In the genomic region with DNA sequence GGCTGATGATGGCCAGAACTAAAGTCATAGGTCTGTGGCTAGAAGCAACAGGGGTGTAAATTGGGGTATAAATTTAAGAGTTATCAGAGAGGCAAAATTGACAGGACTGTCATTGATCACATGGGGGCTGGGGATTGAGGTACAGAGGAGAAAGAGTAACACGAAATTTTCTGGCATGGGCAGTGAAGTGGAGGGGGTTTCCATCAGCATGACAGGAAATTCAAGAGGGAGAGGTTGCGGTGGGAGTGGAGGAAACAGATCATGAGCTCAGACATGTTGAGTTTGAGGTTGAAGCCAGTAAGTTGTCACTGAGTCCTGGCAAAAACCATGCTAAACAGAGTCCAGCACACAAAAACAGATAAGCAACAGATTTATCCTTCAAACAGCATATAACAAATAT, we compare ENCODE assay signal across 11 cellular contexts.
DNase-seq lines count a peak whose midpoint lies in the region; ATAC-seq, FAIRE-seq and TF ChIP-seq lines count a peak whose summit lies in the region.
"Had no signal": no experiment of that assay in that cellular context is flagged by ENCODE, and none has a peak within 500 bp of the region (broad histone marks: within the 10 kb centered on the region; RNA-seq: fewer than 3 reads in every experiment).

No MANE protein-coding gene starts in this region.

- peaks cover 6% of the 10 kb centered on the region for H3K27me3 Mint-ChIP-seq in activated T-helper 2 cell treated with anti-CD3 and anti-CD28 coated beads, Interferon-gamma antibody, Interleukin-2, Interleukin-4, amounts not matched to agents 10 μg/mL and 5 μg/mL and 100 μg/mL, durations not matched to agents 14 hours and 24 hours and 36 hours (ENCODE audit: low read depth)

- H3K36me3 Mint-ChIP-seq in activated T-helper 2 cell treated with anti-CD3 and anti-CD28 coated beads, Interferon-gamma antibody, Interleukin-2, Interleukin-4, amounts not matched to agents 10 μg/mL and 5 μg/mL and 100 μg/mL, durations not matched to agents 14 hours and 24 hours and 36 hours (ENCODE audit: low read depth) = no peaks in the 10 kb centered on the region
- H3K36me3 Mint-ChIP-seq: neural progenitor cell had no signal

- no peaks in the 10 kb centered on the region for H3K27me3 ChIP-seq in foreskin keratinocyte
- H3K27me3 ChIP-seq: neural progenitor cell had no signal

- peak overlapping the region; percentile 52 for H3K27ac Mint-ChIP-seq in activated T-helper 2 cell treated with anti-CD3 and anti-CD28 coated beads, Interferon-gamma antibody, Interleukin-2, Interleukin-4, amounts not matched to agents 10 μg/mL and 5 μg/mL and 100 μg/mL, durations not matched to agents 14 hours and 24 hours and 36 hours
- H3K27ac Mint-ChIP-seq: neural progenitor cell had no signal

- no peak overlapping the region for H3K27ac ChIP-seq in foreskin keratinocyte
- H3K27ac ChIP-seq: neural progenitor cell had no signal

- intact Hi-C loops in activated T-helper 2 cell treated with anti-CD3 and anti-CD28 coated beads, Interferon-gamma antibody, Interleukin-2, Interleukin-4, amounts not matched to agents 10 μg/mL and 5 μg/mL and 100 μg/mL, durations not matched to agents 14 hours and 24 hours and 36 hours (cut with micrococcal nuclease) = loop anchor here (5.0 kb wide), 3 partner anchors 49 to 191 kb away; a partner anchor contains a TSS

- DNase-seq in GM19240 (ENCODE audit: insufficient read length, low spot score) = peak; percentile 33
- DNase-seq in activated T-helper 2 cell treated with anti-CD3 and anti-CD28 coated beads, Interferon-gamma antibody, Interleukin-2, Interleukin-4, amounts not matched to agents 10 μg/mL and 5 μg/mL and 100 μg/mL, durations not matched to agents 14 hours and 24 hours and 36 hours (ENCODE audit: low spot score) = peak; percentile 16
- DNase-seq in stimulated activated CD8-positive, alpha-beta memory T cell treated with anti-CD3 and anti-CD28 coated beads, Interleukin-4, amount 100 ng/mL, for 24 hours (ENCODE audit: low read depth) = peak; percentile 19
- DNase-seq in NCI-H1694 treated with DMSO at 0.1 percent for 48 hours (lab: John Stamatoyannopoulos, UW) = no peak
- no peak for DNase-seq in foreskin keratinocyte
- DNase-seq in GM19239 (ENCODE audit: insufficient read length, low spot score) = no peak
- DNase-seq: aorta, glutamatergic neuron, NCI-H1930 had no signal

- H3K9me3 Mint-ChIP-seq in activated T-helper 2 cell treated with anti-CD3 and anti-CD28 coated beads, Interferon-gamma antibody, Interleukin-2, Interleukin-4, amounts not matched to agents 10 μg/mL and 5 μg/mL and 100 μg/mL, durations not matched to agents 14 hours and 24 hours and 36 hours = no peaks in the 10 kb centered on the region
- H3K9me3 Mint-ChIP-seq: neural progenitor cell had no signal

- no peak for TF ChIP-seq CTCF in foreskin keratinocyte (conservative IDR thresholded peaks at IDR 0.05)

- ATAC-seq in HG03039 (IDR thresholded peaks at IDR 0.05; ENCODE audit: unreplicated experiment) (peak; percentile 38), foreskin keratinocyte (no peak)

- FAIRE-seq in GM19239 (lab: Jason Lieb, UNC) = no peak

- H3K4me3 Mint-ChIP-seq in activated T-helper 2 cell treated with anti-CD3 and anti-CD28 coated beads, Interferon-gamma antibody, Interleukin-2, Interleukin-4, amounts not matched to agents 10 μg/mL and 5 μg/mL and 100 μg/mL, durations not matched to agents 14 hours and 24 hours and 36 hours (ENCODE audit: low read depth) = no peak overlapping the region
- H3K4me3 Mint-ChIP-seq: neural progenitor cell had no signal

- peaks cover 7% of the 10 kb centered on the region for H3K4me1 ChIP-seq in foreskin keratinocyte

- peaks cover 27% of the 10 kb centered on the region for H3K4me1 Mint-ChIP-seq in activated T-helper 2 cell treated with anti-CD3 and anti-CD28 coated beads, Interferon-gamma antibody, Interleukin-2, Interleukin-4, amounts not matched to agents 10 μg/mL and 5 μg/mL and 100 μg/mL, durations not matched to agents 14 hours and 24 hours and 36 hours (ENCODE audit: low read depth)

Comparison
In these comparisons a context has a peak if more than half of its experiments do, and no peak if none do; other contexts are left out.
1. DNase-seq: peak in GM19240 (single experiment), activated T-helper 2 cell treated with anti-CD3 and anti-CD28 coated beads, Interferon-gamma antibody, Interleukin-2, Interleukin-4, amounts not matched to agents 10 μg/mL and 5 μg/mL and 100 μg/mL, durations not matched to agents 14 hours and 24 hours and 36 hours (single experiment) and stimulated activated CD8-positive, alpha-beta memory T cell treated with anti-CD3 and anti-CD28 coated beads, Interleukin-4, amount 100 ng/mL, for 24 hours (single experiment); none in NCI-H1694 treated with DMSO at 0.1 percent for 48 hours (single experiment), foreskin keratinocyte (0 of 2) and GM19239 (single experiment).